In genomic region chr3:82208002-82208710, GRCh38 we compare ENCODE assay signal across 23 cellular contexts.
DNase-seq lines count a peak whose midpoint lies in the region; TF ChIP-seq lines count a peak whose summit lies in the region.
"Had no signal": no experiment of that assay in that cellular context is flagged by ENCODE, and none has a peak within 500 bp of the region (broad histone marks: within the 10 kb centered on the region; RNA-seq: fewer than 3 reads in every experiment).

No MANE protein-coding gene starts in this region.

- H2AFZ ChIP-seq in mammary epithelial cell (ENCODE audit: low read depth, low read length) (no peak overlapping the region), mesenchymal stem cell (ENCODE audit: low read depth, low read length) (no peak overlapping the region)
- H2AFZ ChIP-seq: GM23248 had no signal

- no peak overlapping the region for H2BK120ac ChIP-seq in mesenchymal stem cell (ENCODE audit: low read depth, low read length)

- H3K4me3 ChIP-seq in mammary epithelial cell (replicated peaks in 1 of 3; ENCODE audit: insufficient read depth in 1 of 3, low read depth in 2 of 3, low read length in 3 of 3) (no peak overlapping the region), breast epithelium (no peak overlapping the region), mesenchymal stem cell (ENCODE audit: insufficient read depth in 1 of 2, low read depth in 1 of 2, low read length in 2 of 2) (no peak overlapping the region), stomach (no peak overlapping the region)
- H3K4me3 ChIP-seq: A549; BLaER1 treated with 17β-estradiol and CSF1 and Interleukin-3, amounts not matched to agents 10 nM and 100 nM; GM23248; SJCRH30 had no signal

- no peaks in the 10 kb centered on the region for H3K27me3 ChIP-seq in mammary epithelial cell (ENCODE audit: insufficient read depth, low read length)
- H3K27me3 ChIP-seq in breast epithelium = no peaks in the 10 kb centered on the region
- H3K27me3 ChIP-seq in mesenchymal stem cell (ENCODE audit: control insufficient read depth in 1 of 2, insufficient read depth in 1 of 2, low read length in 2 of 2) = no peaks in the 10 kb centered on the region
- no peaks in the 10 kb centered on the region for H3K27me3 ChIP-seq in stomach
- H3K27me3 ChIP-seq: BLaER1 treated with 17β-estradiol and CSF1 and Interleukin-3, amounts not matched to agents 10 nM and 100 nM; SJCRH30 had no signal

- dilution Hi-C loops in mammary epithelial cell (cut with HindIII; ENCODE audit: low sequenced_read_pairs) = no loop called here

- no peaks in the 10 kb centered on the region for H3K4me1 ChIP-seq in mammary epithelial cell (ENCODE audit: insufficient read depth, low read length)
- no peaks in the 10 kb centered on the region for H3K4me1 ChIP-seq in breast epithelium
- H3K4me1 ChIP-seq in mesenchymal stem cell (ENCODE audit: control insufficient read depth, insufficient read depth, low read depth, low read length) = no peaks in the 10 kb centered on the region
- H3K4me1 ChIP-seq in stomach = no peaks in the 10 kb centered on the region
- H3K4me1 ChIP-seq: A549, SJCRH30 had no signal

- H3K36me3 ChIP-seq in mammary epithelial cell (ENCODE audit: insufficient read depth, low read length) (no peaks in the 10 kb centered on the region), breast epithelium (no peaks in the 10 kb centered on the region), mesenchymal stem cell (ENCODE audit: control insufficient read depth in 1 of 2, insufficient read depth in 2 of 2, low read depth in 1 of 2, low read length in 2 of 2) (no peaks in the 10 kb centered on the region), stomach (no peaks in the 10 kb centered on the region)
- H3K36me3 ChIP-seq: BLaER1 treated with 17β-estradiol and CSF1 and Interleukin-3, amounts not matched to agents 10 nM and 100 nM; SJCRH30 had no signal

- no peak overlapping the region for H2BK15ac ChIP-seq in mesenchymal stem cell (ENCODE audit: low read depth, poor library complexity, severe bottlenecking)

- no peak for TF ChIP-seq POLR2A in breast epithelium (IDR thresholded peaks at IDR 0.05)
- no peak for TF ChIP-seq POLR2A in stomach (IDR thresholded peaks at IDR 0.05)

- H4K20me1 ChIP-seq in mammary epithelial cell (ENCODE audit: insufficient read depth, low read length) = no peaks in the 10 kb centered on the region
- H4K20me1 ChIP-seq: BLaER1 treated with 17β-estradiol and CSF1 and Interleukin-3, amounts not matched to agents 10 nM and 100 nM had no signal

- H3K9ac ChIP-seq in mammary epithelial cell (ENCODE audit: insufficient read depth, low read length) = no peak overlapping the region
- H3K9ac ChIP-seq in mesenchymal stem cell (ENCODE audit: low read length) = no peak overlapping the region
- H3K9ac ChIP-seq: BLaER1 treated with 17β-estradiol and CSF1 and Interleukin-3, amounts not matched to agents 10 nM and 100 nM; GM23248 had no signal

- 10% methylated on average over 4 of the region's 4 CpGs for WGBS in mammary epithelial cell (ENCODE audit: low coverage, missing lambda C conversion rate)
- 54% methylated on average over 3 of the region's 4 CpGs for WGBS in mesenchymal stem cell
- 42 to 78% (median 61%) methylated on average over 4 of the region's 4 CpGs for WGBS in stomach, 5 donors

- H2AK5ac ChIP-seq in mesenchymal stem cell (ENCODE audit: low read length, severe bottlenecking) = no peak overlapping the region

- H3K23ac ChIP-seq in mesenchymal stem cell (ENCODE audit: low read length in 2 of 2) = no peak overlapping the region

- H3K14ac ChIP-seq in mesenchymal stem cell (ENCODE audit: low read length in 2 of 2) = no peak overlapping the region

- CTCF ChIA-PET in mammary epithelial cell (lab: Charles Lee; ENCODE audit: low non-redundant PET) = no interaction called here

- no peaks in the 10 kb centered on the region for H3K79me1 ChIP-seq in mesenchymal stem cell (replicated peaks; ENCODE audit: low read length, poor library complexity, severe bottlenecking)

- no peak for TF ChIP-seq EP300 in stomach (IDR thresholded peaks at IDR 0.05)

- DNase-seq in mammary epithelial cell = peak; percentile 1
- DNase-seq in breast epithelium (ENCODE audit: low spot score in 2 of 2) = no peak
- DNase-seq in SKM-1 (lab: John Stamatoyannopoulos, UW; ENCODE audit: unreplicated experiment) = peak; percentile 9
- no peak for DNase-seq in mesenchymal stem cell
- no peak for DNase-seq in stomach
- no peak for DNase-seq in T-helper 2 cell
- no peak for DNase-seq in NCI-H1436 treated with DMSO at 0.1 percent for 48 hours (lab: John Stamatoyannopoulos, UW)
- DNase-seq: AML-193; CD4-positive, alpha-beta memory T cell; COR-L47; DMS53; GM23248; H7; Karpas-422; NCI-H1105 treated with DMSO at 0.1 percent for 48 hours; NCI-H2029; NCI-H446 treated with DMSO at 0.1 percent for 48 hours; NCI-H526; NCI-H82; NK-92 treated with Interleukin-12 subunit alpha and Interleukin-12 subunit beta, amount 100 ng/mL, for 24 hours; SJCRH30 had no signal

- no peak overlapping the region for H2BK5ac ChIP-seq in mesenchymal stem cell (ENCODE audit: low read depth, low read length, poor library complexity, severe bottlenecking)

- BruUV-seq in mammary epithelial cell (replicated peaks; lab: Mats Ljungman, UMichigan) = no TSS peak

- intact Hi-C loops in mammary epithelial cell (cut with micrococcal nuclease) = no loop called here
- intact Hi-C loops in breast epithelium (cut with DNase I; ENCODE audit: low total_unique reads) = no loop called here
- intact Hi-C loops in stomach (cut with DNase I; ENCODE audit: low total_unique reads) = no loop called here

- in situ Hi-C loops in mammary epithelial cell (cut with MboI; ENCODE audit: low sequenced_read_pairs in 2 of 2) = no loop called here

- H3K18ac ChIP-seq in mesenchymal stem cell (ENCODE audit: low read depth in 1 of 2, low read length in 2 of 2) = no peak overlapping the region

- H3K27ac ChIP-seq in mammary epithelial cell (ENCODE audit: insufficient read depth, low read depth, low read length) (no peak overlapping the region), breast epithelium (no peak overlapping the region), mesenchymal stem cell (ENCODE audit: low read length, poor library complexity, severe bottlenecking) (peak overlapping the region; percentile 51), stomach (no peak overlapping the region)
- H3K27ac ChIP-seq: A549; BLaER1 treated with 17β-estradiol and CSF1 and Interleukin-3, amounts not matched to agents 10 nM and 100 nM; GM23248; SJCRH30 had no signal

- H3K9me3 ChIP-seq in mammary epithelial cell (replicated peaks; ENCODE audit: insufficient read depth, low read length) (no peaks in the 10 kb centered on the region), breast epithelium (no peaks in the 10 kb centered on the region), mesenchymal stem cell (ENCODE audit: control insufficient read depth, low read length) (no peaks in the 10 kb centered on the region), stomach (peaks cover 0 to 4% (median 0%) of the 10 kb centered on the region in 4 donors)
- H3K9me3 ChIP-seq: A549; BLaER1 treated with 17β-estradiol and CSF1 and Interleukin-3, amounts not matched to agents 10 nM and 100 nM; SJCRH30 had no signal

- H3K4me2 ChIP-seq in mammary epithelial cell (ENCODE audit: insufficient read depth, low read depth, low read length) (no peak overlapping the region), mesenchymal stem cell (ENCODE audit: low read length, poor library complexity, severe bottlenecking) (no peak overlapping the region)
- H3K4me2 ChIP-seq: A549; BLaER1 treated with 17β-estradiol and CSF1 and Interleukin-3, amounts not matched to agents 10 nM and 100 nM had no signal

- no peak overlapping the region for H4K91ac ChIP-seq in mesenchymal stem cell (ENCODE audit: low read length)

- no peak overlapping the region for H2BK12ac ChIP-seq in mesenchymal stem cell (ENCODE audit: low read length in 2 of 2)

- TF ChIP-seq CTCF in mammary epithelial cell (conservative IDR thresholded peaks at IDR 0.05 in 1 of 2, IDR thresholded peaks at IDR 0.05 in 1 of 2; ENCODE audit: extremely low read depth in 1 of 2, insufficient read depth in 1 of 2, low read depth in 1 of 2, low read length in 2 of 2) (no peak), breast epithelium (IDR thresholded peaks at IDR 0.05) (no peak), stomach (IDR thresholded peaks at IDR 0.05) (no peak)

- no peak overlapping the region for H4K8ac ChIP-seq in mesenchymal stem cell (ENCODE audit: low read length)

- H3K79me2 ChIP-seq in mammary epithelial cell (ENCODE audit: insufficient read depth, low read length) = no peaks in the 10 kb centered on the region

- no peak overlapping the region for H3K4ac ChIP-seq in mesenchymal stem cell (ENCODE audit: low read depth in 1 of 2, low read length in 2 of 2)

Comparison
In these comparisons a context has a peak if more than half of its experiments do, and no peak if none do; other contexts are left out.
1. DNase-seq: peak in mammary epithelial cell (single experiment) and SKM-1 (single experiment); none in breast epithelium (0 of 2), mesenchymal stem cell (single experiment), stomach (single experiment), T-helper 2 cell (0 of 5) and NCI-H1436 treated with DMSO at 0.1 percent for 48 hours (single experiment).